ENCODE assay signal across 1 cellular context in the genomic region with DNA sequence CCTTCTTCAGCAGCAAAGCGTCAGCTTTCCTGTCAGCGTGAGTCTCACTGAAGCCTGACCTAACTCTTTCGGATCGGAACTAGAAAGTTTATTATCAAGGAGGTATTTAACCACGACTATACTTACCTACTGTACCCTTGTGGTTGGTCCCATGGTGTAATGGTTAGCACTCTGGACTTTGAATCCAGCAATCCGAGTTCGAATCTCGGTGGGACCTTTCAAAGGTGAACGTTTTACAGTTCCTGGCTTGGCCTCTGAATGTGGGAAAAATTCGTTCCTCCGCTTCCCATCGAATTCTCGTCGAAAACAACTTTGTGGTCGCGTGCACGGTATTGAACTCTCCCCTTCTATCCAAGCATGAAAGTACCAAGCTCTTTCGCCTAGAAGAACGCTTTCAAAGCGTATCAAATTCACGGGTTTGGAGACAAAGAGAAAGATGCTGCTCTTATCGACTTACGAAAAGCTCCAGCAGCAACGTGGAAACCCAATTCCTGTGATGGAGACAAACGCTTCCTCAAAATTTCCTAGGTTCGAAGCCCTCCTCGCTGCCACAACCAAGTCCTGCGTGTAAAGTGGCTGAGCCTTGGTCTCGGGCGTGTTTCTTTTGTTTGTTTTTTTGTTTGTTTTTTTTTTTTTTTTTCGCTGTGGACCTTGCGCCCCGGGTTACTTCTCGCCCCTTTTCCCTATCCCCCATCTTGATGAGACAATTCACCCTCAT.
A peak's percentile ranks its signal among the peaks of the same experiment; 100 is the strongest.
TF ChIP-seq lines count a peak whose summit lies in the region.

No MANE protein-coding gene starts in this region.

TF ChIP-seq in HEK293, 187 proteins besides CTCF, POLR2A, EP300 and RAD21 (continued from another document and continues in another):
- TF ChIP-seq PRDM6 (tag by site-specific recombination; IDR thresholded peaks at IDR 0.05) (peak; percentile 89), ZSCAN30 (tag by site-specific recombination; IDR thresholded peaks at IDR 0.05) (peak; percentile 96), MYNN (tag by site-specific recombination; IDR thresholded peaks at IDR 0.05; ENCODE audit: borderline replicate concordance) (peak; percentile 2; the same call in 1 of the 2 replicates), ZNF423 (tag by site-specific recombination; IDR thresholded peaks at IDR 0.05) (no peak), ZNF366 (tag by site-specific recombination; conservative IDR thresholded peaks at IDR 0.05) (peak; percentile 98), ZNF513 (tag by site-specific recombination; IDR thresholded peaks at IDR 0.05) (peak; percentile 33; the same call in 1 of the 2 replicates), ZFHX2 (tag by site-specific recombination; conservative IDR thresholded peaks at IDR 0.05) (no peak), ZEB2 (tag by site-specific recombination; IDR thresholded peaks at IDR 0.05) (peak; percentile 99), ZNF112 (tag by site-specific recombination; IDR thresholded peaks at IDR 0.05) (no peak), WT1 (tag by site-specific recombination; IDR thresholded peaks at IDR 0.05) (peak; percentile 54), ZSCAN5A (tag by site-specific recombination; IDR thresholded peaks at IDR 0.05) (peak; percentile 55; the same call in 1 of the 2 replicates), ZNF843 (tag by site-specific recombination; IDR thresholded peaks at IDR 0.05) (peak; percentile 58; the same call in 1 of the 2 replicates), SP7 (tag by site-specific recombination; IDR thresholded peaks at IDR 0.05) (peak; percentile 95), ZNF23 (tag by site-specific recombination; IDR thresholded peaks at IDR 0.05; ENCODE audit: borderline replicate concordance) (no peak), ZBTB10 (tag by site-specific recombination; IDR thresholded peaks at IDR 0.05) (peak; percentile 27; the same call in 1 of the 2 replicates), SP3 (tag by site-specific recombination; IDR thresholded peaks at IDR 0.05) (peak; percentile 58), TRIM28 (IDR thresholded peaks at IDR 0.05; ENCODE audit: borderline replicate concordance, low read length) (peak; percentile 99), ZNF426 (tag by site-specific recombination; IDR thresholded peaks at IDR 0.05) (no peak), ZNF121 (tag by site-specific recombination; IDR thresholded peaks at IDR 0.05) (peak; percentile 41; the same call in 1 of the 2 replicates), ZXDB (tag by site-specific recombination; IDR thresholded peaks at IDR 0.05) (peak; percentile 87; the same call in 1 of the 2 replicates), ZFP41 (tag by site-specific recombination; IDR thresholded peaks at IDR 0.05; ENCODE audit: borderline replicate concordance) (no peak), KLF10 (tag by site-specific recombination; IDR thresholded peaks at IDR 0.05) (peak; percentile 75; the same call in 1 of the 2 replicates), ZNF624 (tag by site-specific recombination; IDR thresholded peaks at IDR 0.05) (peak; percentile 58; the same call in 1 of the 2 replicates), ZNF341 (tag by site-specific recombination; IDR thresholded peaks at IDR 0.05; ENCODE audit: low read depth) (0 out of 2 replicates have a peak, but pooled peaks have one; percentile 13), IKZF3 (tag by site-specific recombination; IDR thresholded peaks at IDR 0.05) (peak; percentile 100), ZNF302 (tag by site-specific recombination; IDR thresholded peaks at IDR 0.05; ENCODE audit: low read depth) (no peak), ZNF701 (tag by site-specific recombination; IDR thresholded peaks at IDR 0.05) (no peak), ZNF2 (tag by site-specific recombination; IDR thresholded peaks at IDR 0.05) (peak; percentile 96), PRDM1 (tag by site-specific recombination; IDR thresholded peaks at IDR 0.05) (peak; percentile 99), ZNF335 (tag by site-specific recombination; conservative IDR thresholded peaks at IDR 0.05) (peak; percentile 50), ZFP37 (tag by site-specific recombination; IDR thresholded peaks at IDR 0.05) (peak; percentile 87), ZSCAN23 (tag by site-specific recombination; IDR thresholded peaks at IDR 0.05) (no peak), ZNF324 (tag by site-specific recombination; IDR thresholded peaks at IDR 0.05) (peak; percentile 79), ZNF76 (tag by site-specific recombination; IDR thresholded peaks at IDR 0.05; ENCODE audit: borderline replicate concordance, low read depth) (peak; percentile 64; the same call in 1 of the 2 replicates), ZNF558 (tag by site-specific recombination; IDR thresholded peaks at IDR 0.05) (peak; percentile 86), MZF1 (tag by site-specific recombination; IDR thresholded peaks at IDR 0.05; ENCODE audit: borderline replicate concordance) (peak; percentile 92), TCF7L2 (IDR thresholded peaks at IDR 0.05; ENCODE audit: borderline replicate concordance, low read depth, low read length) (peak; percentile 72; the same call in 1 of the 2 replicates)
- TF ChIP-seq, protein P1, sequence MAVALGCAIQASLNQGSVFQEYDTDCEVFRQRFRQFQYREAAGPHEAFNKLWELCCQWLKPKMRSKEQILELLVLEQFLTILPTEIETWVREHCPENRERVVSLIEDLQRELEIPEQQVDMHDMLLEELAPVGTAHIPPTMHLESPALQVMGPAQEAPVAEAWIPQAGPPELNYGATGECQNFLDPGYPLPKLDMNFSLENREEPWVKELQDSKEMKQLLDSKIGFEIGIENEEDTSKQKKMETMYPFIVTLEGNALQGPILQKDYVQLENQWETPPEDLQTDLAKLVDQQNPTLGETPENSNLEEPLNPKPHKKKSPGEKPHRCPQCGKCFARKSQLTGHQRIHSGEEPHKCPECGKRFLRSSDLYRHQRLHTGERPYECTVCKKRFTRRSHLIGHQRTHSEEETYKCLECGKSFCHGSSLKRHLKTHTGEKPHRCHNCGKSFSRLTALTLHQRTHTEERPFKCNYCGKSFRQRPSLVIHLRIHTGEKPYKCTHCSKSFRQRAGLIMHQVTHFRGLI (tag by site-specific recombination; IDR thresholded peaks at IDR 0.05): peak; percentile 80; the same call in 1 of the 2 replicates
- TF ChIP-seq, protein P2, sequence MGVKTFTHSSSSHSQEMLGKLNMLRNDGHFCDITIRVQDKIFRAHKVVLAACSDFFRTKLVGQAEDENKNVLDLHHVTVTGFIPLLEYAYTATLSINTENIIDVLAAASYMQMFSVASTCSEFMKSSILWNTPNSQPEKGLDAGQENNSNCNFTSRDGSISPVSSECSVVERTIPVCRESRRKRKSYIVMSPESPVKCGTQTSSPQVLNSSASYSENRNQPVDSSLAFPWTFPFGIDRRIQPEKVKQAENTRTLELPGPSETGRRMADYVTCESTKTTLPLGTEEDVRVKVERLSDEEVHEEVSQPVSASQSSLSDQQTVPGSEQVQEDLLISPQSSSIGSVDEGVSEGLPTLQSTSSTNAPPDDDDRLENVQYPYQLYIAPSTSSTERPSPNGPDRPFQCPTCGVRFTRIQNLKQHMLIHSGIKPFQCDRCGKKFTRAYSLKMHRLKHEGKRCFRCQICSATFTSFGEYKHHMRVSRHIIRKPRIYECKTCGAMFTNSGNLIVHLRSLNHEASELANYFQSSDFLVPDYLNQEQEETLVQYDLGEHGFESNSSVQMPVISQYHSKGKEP (tag by site-specific recombination; IDR thresholded peaks at IDR 0.05): peak; percentile 65
- TF ChIP-seq, protein P3, sequence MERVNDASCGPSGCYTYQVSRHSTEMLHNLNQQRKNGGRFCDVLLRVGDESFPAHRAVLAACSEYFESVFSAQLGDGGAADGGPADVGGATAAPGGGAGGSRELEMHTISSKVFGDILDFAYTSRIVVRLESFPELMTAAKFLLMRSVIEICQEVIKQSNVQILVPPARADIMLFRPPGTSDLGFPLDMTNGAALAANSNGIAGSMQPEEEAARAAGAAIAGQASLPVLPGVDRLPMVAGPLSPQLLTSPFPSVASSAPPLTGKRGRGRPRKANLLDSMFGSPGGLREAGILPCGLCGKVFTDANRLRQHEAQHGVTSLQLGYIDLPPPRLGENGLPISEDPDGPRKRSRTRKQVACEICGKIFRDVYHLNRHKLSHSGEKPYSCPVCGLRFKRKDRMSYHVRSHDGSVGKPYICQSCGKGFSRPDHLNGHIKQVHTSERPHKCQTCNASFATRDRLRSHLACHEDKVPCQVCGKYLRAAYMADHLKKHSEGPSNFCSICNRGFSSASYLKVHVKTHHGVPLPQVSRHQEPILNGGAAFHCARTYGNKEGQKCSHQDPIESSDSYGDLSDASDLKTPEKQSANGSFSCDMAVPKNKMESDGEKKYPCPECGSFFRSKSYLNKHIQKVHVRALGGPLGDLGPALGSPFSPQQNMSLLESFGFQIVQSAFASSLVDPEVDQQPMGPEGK (tag by site-specific recombination; IDR thresholded peaks at IDR 0.05): peak; percentile 34; the same call in 1 of the 2 replicates
- TF ChIP-seq, protein P4, sequence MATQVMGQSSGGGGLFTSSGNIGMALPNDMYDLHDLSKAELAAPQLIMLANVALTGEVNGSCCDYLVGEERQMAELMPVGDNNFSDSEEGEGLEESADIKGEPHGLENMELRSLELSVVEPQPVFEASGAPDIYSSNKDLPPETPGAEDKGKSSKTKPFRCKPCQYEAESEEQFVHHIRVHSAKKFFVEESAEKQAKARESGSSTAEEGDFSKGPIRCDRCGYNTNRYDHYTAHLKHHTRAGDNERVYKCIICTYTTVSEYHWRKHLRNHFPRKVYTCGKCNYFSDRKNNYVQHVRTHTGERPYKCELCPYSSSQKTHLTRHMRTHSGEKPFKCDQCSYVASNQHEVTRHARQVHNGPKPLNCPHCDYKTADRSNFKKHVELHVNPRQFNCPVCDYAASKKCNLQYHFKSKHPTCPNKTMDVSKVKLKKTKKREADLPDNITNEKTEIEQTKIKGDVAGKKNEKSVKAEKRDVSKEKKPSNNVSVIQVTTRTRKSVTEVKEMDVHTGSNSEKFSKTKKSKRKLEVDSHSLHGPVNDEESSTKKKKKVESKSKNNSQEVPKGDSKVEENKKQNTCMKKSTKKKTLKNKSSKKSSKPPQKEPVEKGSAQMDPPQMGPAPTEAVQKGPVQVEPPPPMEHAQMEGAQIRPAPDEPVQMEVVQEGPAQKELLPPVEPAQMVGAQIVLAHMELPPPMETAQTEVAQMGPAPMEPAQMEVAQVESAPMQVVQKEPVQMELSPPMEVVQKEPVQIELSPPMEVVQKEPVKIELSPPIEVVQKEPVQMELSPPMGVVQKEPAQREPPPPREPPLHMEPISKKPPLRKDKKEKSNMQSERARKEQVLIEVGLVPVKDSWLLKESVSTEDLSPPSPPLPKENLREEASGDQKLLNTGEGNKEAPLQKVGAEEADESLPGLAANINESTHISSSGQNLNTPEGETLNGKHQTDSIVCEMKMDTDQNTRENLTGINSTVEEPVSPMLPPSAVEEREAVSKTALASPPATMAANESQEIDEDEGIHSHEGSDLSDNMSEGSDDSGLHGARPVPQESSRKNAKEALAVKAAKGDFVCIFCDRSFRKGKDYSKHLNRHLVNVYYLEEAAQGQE (tag by site-specific recombination; IDR thresholded peaks at IDR 0.05): peak; percentile 63
